In genomic region chr14:32255855-32256254, GRCh38 we compare ENCODE assay signal across 2 cellular contexts.
TF ChIP-seq lines count a peak whose summit lies in the region.

No MANE protein-coding gene starts in this region.

TF ChIP-seq in liver, 16 proteins besides CTCF, POLR2A, EP300 and RAD21:
- TF ChIP-seq EGR1 (IDR thresholded peaks at IDR 0.05; ENCODE audit: low read depth in 2 of 2) (no peak), NR2F2 (IDR thresholded peaks at IDR 0.05) (peak; percentile 68), JUND (IDR thresholded peaks at IDR 0.05) (no peak), REST (IDR thresholded peaks at IDR 0.05) (no peak), HNF4G (IDR thresholded peaks at IDR 0.05) (no peak), YY1 (IDR thresholded peaks at IDR 0.05) (no peak), GABPA (IDR thresholded peaks at IDR 0.05 in 1 of 2, conservative IDR thresholded peaks at IDR 0.05 in 1 of 2) (no peak), SP1 (IDR thresholded peaks at IDR 0.05) (peak; percentile 17)
- TF ChIP-seq, protein P1, sequence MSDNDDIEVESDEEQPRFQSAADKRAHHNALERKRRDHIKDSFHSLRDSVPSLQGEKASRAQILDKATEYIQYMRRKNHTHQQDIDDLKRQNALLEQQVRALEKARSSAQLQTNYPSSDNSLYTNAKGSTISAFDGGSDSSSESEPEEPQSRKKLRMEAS (IDR thresholded peaks at IDR 0.05), result no peak

TF ChIP-seq in HepG2, 621 proteins besides CTCF, POLR2A, EP300 and RAD21:
- TF ChIP-seq FLYWCH1 (CRISPR knock-in tag; IDR thresholded peaks at IDR 0.05) (no peak), NR2F2 (IDR thresholded peaks at IDR 0.05; ENCODE audit: borderline replicate concordance, low read depth) (no peak), ZNF207 (IDR thresholded peaks at IDR 0.05; ENCODE audit: borderline replicate concordance) (no peak), FOXP1 (IDR thresholded peaks at IDR 0.05) (no peak), FOXP1 (CRISPR knock-in tag; IDR thresholded peaks at IDR 0.05) (no peak), ZNF256 (CRISPR knock-in tag; conservative IDR thresholded peaks at IDR 0.05) (no peak), NCOA1 (CRISPR knock-in tag; IDR thresholded peaks at IDR 0.05) (no peak)
